26 cellular contexts compared by ENCODE assay signal in genomic region chr3:52854013-52854412, GRCh38. TPM values are rescaled to one million over a fixed set of nuclear protein-coding genes. Genes with fewer than 3 reads are reported as not detected.
A peak's percentile ranks its signal among the peaks of the same experiment; 100 is the strongest.
DNase-seq lines count a peak whose midpoint lies in the region; ATAC-seq and TF ChIP-seq lines count a peak whose summit lies in the region.
"Had no signal": no experiment of that assay in that cellular context is flagged by ENCODE, and none has a peak within 500 bp of the region (broad histone marks: within the 10 kb centered on the region; RNA-seq: fewer than 3 reads in every experiment).

No MANE protein-coding gene starts in this region.

- no peaks in the 10 kb centered on the region for H3F3A ChIP-seq in neural progenitor cell (ENCODE audit: low read depth)

- H3K27ac Mint-ChIP-seq in neural progenitor cell (no peak overlapping the region), endodermal cell (no peak overlapping the region)
- H3K27ac Mint-ChIP-seq: CD14-positive monocyte, H9 had no signal

- DNase-seq in H7 (peak; percentile 43), epithelial cell of esophagus (ENCODE audit: low read depth) (peak; percentile 9), neural progenitor cell (ENCODE audit: low spot score) (peak; percentile 33), endodermal cell (no peak), NCI-H526 (lab: John Stamatoyannopoulos, UW) (no peak)
- DNase-seq: BE2C, Calu3, DMS79 treated with DMSO at 0.1 percent for 48 hours, GF-D8, H9, NCI-H1105 treated with DMSO at 0.1 percent for 48 hours, NCI-H146, NCI-H2029, NCI-H446, NCI-H524 treated with DMSO at 0.1 percent for 48 hours, PC-9, Right ventricle myocardium superior, RPMI8226 had no signal

- H3K4me1 ChIP-seq in neural progenitor cell (no peaks in the 10 kb centered on the region), endodermal cell (ENCODE audit: control insufficient read depth, insufficient read depth, low read length) (no peaks in the 10 kb centered on the region)
- H3K4me1 ChIP-seq: BE2C, SJSA1 had no signal

- H3K36me3 Mint-ChIP-seq in neural progenitor cell: no peaks in the 10 kb centered on the region
- H3K36me3 Mint-ChIP-seq in endodermal cell (ENCODE audit: low read depth): peaks cover 6% of the 10 kb centered on the region

- 94 to 100% methylated on average over 1 to 2 of the region's 2 CpGs for WGBS in endodermal cell (ENCODE audit: insufficient coverage in 1 of 2, insufficient read length in 1 of 2), 2 experiments

- H4K20me1 ChIP-seq in neural progenitor cell (ENCODE audit: low read depth): peaks cover 15% of the 10 kb centered on the region

- H3K27me3 ChIP-seq in H7 (ENCODE audit: control insufficient read depth, insufficient read depth, low read length) (no peaks in the 10 kb centered on the region), neural progenitor cell (no peaks in the 10 kb centered on the region), endodermal cell (ENCODE audit: control insufficient read depth, insufficient read depth, low read length, poor library complexity, severe bottlenecking) (no peaks in the 10 kb centered on the region)
- H3K27me3 ChIP-seq: BE2C, SJSA1 had no signal

- no peak overlapping the region for H2AFZ ChIP-seq in neural progenitor cell (replicated peaks)
- H2AFZ ChIP-seq: PC-9 had no signal

- H3K79me2 ChIP-seq in neural progenitor cell (ENCODE audit: low read depth): no peaks in the 10 kb centered on the region

- no peak overlapping the region for H3K4me2 ChIP-seq in neural progenitor cell
- H3K4me2 ChIP-seq: PC-9 had no signal

- H3K4me1 Mint-ChIP-seq in neural progenitor cell (peaks cover 14% of the 10 kb centered on the region), endodermal cell (no peaks in the 10 kb centered on the region)
- H3K4me1 Mint-ChIP-seq: CD14-positive monocyte, H9 had no signal

- no peak for ATAC-seq in HG02885 (IDR thresholded peaks at IDR 0.05; ENCODE audit: poor library complexity, unreplicated experiment)

- TF ChIP-seq CTCF in epithelial cell of esophagus (IDR thresholded peaks at IDR 0.05; ENCODE audit: insufficient read depth, low read depth, low read length, missing control alignments) (no peak), neural progenitor cell (IDR thresholded peaks at IDR 0.05) (no peak), endodermal cell (conservative IDR thresholded peaks at IDR 0.05) (no peak)

- H3K4me3 ChIP-seq in H7 (ENCODE audit: insufficient read depth, low read depth, low read length): no peak overlapping the region
- H3K4me3 ChIP-seq in epithelial cell of esophagus (ENCODE audit: low read length): no peak overlapping the region
- H3K4me3 ChIP-seq in neural progenitor cell: no peak overlapping the region
- no peak overlapping the region for H3K4me3 ChIP-seq in endodermal cell (ENCODE audit: low read length)
- H3K4me3 ChIP-seq: PC-9, SJSA1 had no signal

- H3K4me3 Mint-ChIP-seq in neural progenitor cell: no peak overlapping the region
- no peak overlapping the region for H3K4me3 Mint-ChIP-seq in endodermal cell
- H3K4me3 Mint-ChIP-seq: CD14-positive monocyte, H9 had no signal

- H3K36me3 ChIP-seq in H7 (replicated peaks; ENCODE audit: control insufficient read depth, insufficient read depth, low read length) (peaks cover 5% of the 10 kb centered on the region), neural progenitor cell (no peaks in the 10 kb centered on the region), endodermal cell (ENCODE audit: control insufficient read depth, insufficient read depth, low read length) (peaks cover 13% of the 10 kb centered on the region)
- H3K36me3 ChIP-seq: BE2C had no signal

- no peak overlapping the region for H3K9ac ChIP-seq in neural progenitor cell
- no peak overlapping the region for H3K9ac ChIP-seq in endodermal cell (ENCODE audit: extremely low read depth, low read length, poor library complexity, severe bottlenecking)

- H3K27ac ChIP-seq in neural progenitor cell: no peak overlapping the region
- H3K27ac ChIP-seq in endodermal cell (ENCODE audit: low read depth, low read length): no peak overlapping the region
- H3K27ac ChIP-seq: PC-9, SJSA1 had no signal

- H3K9me3 ChIP-seq in neural progenitor cell (ENCODE audit: low read depth) (no peaks in the 10 kb centered on the region), endodermal cell (ENCODE audit: control insufficient read depth, low read length) (no peaks in the 10 kb centered on the region)
- H3K9me3 ChIP-seq: BE2C, SJSA1 had no signal

- no peaks in the 10 kb centered on the region for H3K27me3 Mint-ChIP-seq in neural progenitor cell (ENCODE audit: insufficient read depth, low read depth)
- H3K27me3 Mint-ChIP-seq in endodermal cell (ENCODE audit: insufficient read depth): no peaks in the 10 kb centered on the region

- H3K9me3 Mint-ChIP-seq in neural progenitor cell: no peaks in the 10 kb centered on the region
- no peaks in the 10 kb centered on the region for H3K9me3 Mint-ChIP-seq in endodermal cell
- H3K9me3 Mint-ChIP-seq: CD14-positive monocyte, H9 had no signal

TF ChIP-seq in PFSK-1, 5 proteins besides CTCF, POLR2A, EP300 and RAD21:
- TF ChIP-seq POLR2AphosphoS5 (IDR thresholded peaks at IDR 0.05; ENCODE audit: low read depth, low read length) (no peak), FOXP2 (optimal IDR thresholded peaks at IDR 0.05; ENCODE audit: borderline replicate concordance, extremely low read depth, extremely low read length, insufficient read depth) (no peak), SIN3A (IDR thresholded peaks at IDR 0.05; ENCODE audit: borderline replicate concordance, insufficient read depth, low read length) (no peak), REST (IDR thresholded peaks at IDR 0.05; ENCODE audit: insufficient read depth in 1 of 2, low read depth in 2 of 2, low read length in 2 of 2) (peak; percentile 51 to 86; a peak in 3 of 4 replicates)

RNA-seq across cellular contexts. Expression of gene MUSTN1, which starts 19.2 kb away (rescaled TPM):
- total RNA-seq in H7 (2014; rRNA removed; shearing (Covaris generic)): 0.63 and 0.97 TPM in 2 replicates
- not detected for polyA plus RNA-seq in PFSK-1 (2012; ENCODE audit: insufficient read length, low read depth)
- total RNA-seq in neural progenitor cell (ENCODE audit: low replicate concordance): 2.0 and 10.8 TPM in 2 replicates
- 1 to 10 TPM; 3.2 to 4.2 TPM for total RNA-seq in endodermal cell
- polyA plus RNA-seq in endodermal cell (2013, experiment 1 of 2): 22.5 TPM
- 20.6 TPM for polyA plus RNA-seq in endodermal cell (2013, experiment 2 of 2)
- total RNA-seq: HT-29, LHCN-M2, MCF 10A, PC-9, SJSA1 had no signal

RNA-seq across cellular contexts. Expression of gene ITIH4, which starts 23.5 kb away (rescaled TPM):
- 0.14 TPM in 1 of 2 replicates, not detected in the other for total RNA-seq in H7 (2014; rRNA removed; shearing (Covaris generic))
- 3.4 TPM for polyA plus RNA-seq in PFSK-1 (2012; ENCODE audit: insufficient read length, low read depth)
- total RNA-seq in neural progenitor cell (ENCODE audit: low replicate concordance) (1.1 and 2.4 TPM in 2 replicates), endodermal cell (1 to 10 TPM; 6.0 to 6.2 TPM)
- 4.1 TPM for polyA plus RNA-seq in endodermal cell (2013, experiment 1 of 2)
- 4.8 TPM for polyA plus RNA-seq in endodermal cell (2013, experiment 2 of 2)
- total RNA-seq: HT-29, SJSA1 had no signal

RNA-seq across cellular contexts. Expression of gene STIMATE, which starts 43.3 kb away (rescaled TPM):
- 10.9 and 19.3 TPM in 2 replicates for total RNA-seq in H7 (2014; rRNA removed; shearing (Covaris generic))
- 12.4 TPM for polyA plus RNA-seq in PFSK-1 (2012; ENCODE audit: insufficient read length, low read depth)
- 10.2 and 17.3 TPM in 2 replicates for total RNA-seq in neural progenitor cell (ENCODE audit: low replicate concordance)
- total RNA-seq in endodermal cell: 10 to 100 TPM; 20.3 to 23.7 TPM
- polyA plus RNA-seq in endodermal cell (2013, experiment 1 of 2): 18.3 TPM
- 15.9 TPM for polyA plus RNA-seq in endodermal cell (2013, experiment 2 of 2)

RNA-seq across cellular contexts. Expression of gene ITIH3, which starts 59.4 kb away (rescaled TPM):
- total RNA-seq in H7 (2014; rRNA removed; shearing (Covaris generic)): not detected in 2 replicates
- not detected for polyA plus RNA-seq in PFSK-1 (2012; ENCODE audit: insufficient read length, low read depth)
- total RNA-seq in neural progenitor cell (ENCODE audit: low replicate concordance): not detected in 2 replicates
- total RNA-seq in endodermal cell: not detected
- polyA plus RNA-seq in endodermal cell (2013, experiment 1 of 2): 0.36 TPM
- polyA plus RNA-seq in endodermal cell (2013, experiment 2 of 2): 0.41 TPM
- total RNA-seq: Calu3; H9; HT-29; LHCN-M2; MCF 10A; PC-9; T-helper 1 cell treated with Interleukin-12 subunit alpha and Interleukin-12 subunit beta and Interleukin-4 antibody, amounts not matched to agents 30 ng/mL and 1 ng/mL, for 36 hours had no signal
- polyA plus RNA-seq: CD14-positive monocyte had no signal

Comparison
In these comparisons a context has a peak if more than half of its experiments do, and no peak if none do; other contexts are left out.
1. DNase-seq: peak in H7 (single experiment), epithelial cell of esophagus (single experiment) and neural progenitor cell (single experiment); none in endodermal cell (single experiment) and NCI-H526 (0 of 2).